Comparison of ENCODE assay signal across 1 cellular context in the genomic region with DNA sequence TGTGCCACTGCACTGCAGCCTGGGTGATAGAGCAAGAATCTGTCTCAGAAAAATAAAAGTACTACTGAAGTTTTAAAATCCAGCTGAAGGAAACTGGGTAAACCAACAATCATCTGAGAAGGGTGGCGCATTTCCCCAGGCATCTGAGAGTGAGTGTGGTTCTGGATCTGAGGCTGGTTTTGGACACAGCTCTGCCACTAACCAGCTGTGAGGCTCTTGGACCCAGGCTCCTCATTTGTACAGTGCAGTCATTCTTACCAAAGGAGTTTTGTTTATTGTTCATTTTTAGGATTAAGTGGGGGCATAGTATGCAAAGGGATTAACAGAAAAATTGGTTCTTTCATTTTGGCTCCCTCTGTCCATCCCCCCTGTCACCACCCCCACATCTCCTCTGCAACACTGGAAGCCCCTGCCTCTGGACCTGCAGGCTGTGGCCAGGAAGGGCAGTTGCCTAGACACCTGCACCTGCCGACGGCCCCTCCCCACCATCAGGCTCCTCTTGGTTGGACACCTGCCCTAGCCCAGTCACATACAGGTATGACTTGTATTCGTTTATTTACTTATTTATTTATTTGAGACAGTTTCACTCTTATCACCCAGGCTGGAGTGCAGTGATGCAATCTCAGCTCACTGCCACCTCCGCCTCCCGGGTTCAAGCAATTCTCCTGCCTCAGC.
TF ChIP-seq lines count a peak whose summit lies in the region.

No MANE protein-coding gene starts in this region.

TF ChIP-seq in SK-N-SH, 30 proteins besides CTCF, POLR2A, EP300 and RAD21 (continued from another document):
- TF ChIP-seq PBX3 (IDR thresholded peaks at IDR 0.05), result no peak
